ENCODE assay signal across 17 cellular contexts in genomic region chr7:119664601-119665000, GRCh38.
A peak's percentile ranks its signal among the peaks of the same experiment; 100 is the strongest.
DNase-seq lines count a peak whose midpoint lies in the region; ATAC-seq and TF ChIP-seq lines count a peak whose summit lies in the region.
"Had no signal": no experiment of that assay in that cellular context is flagged by ENCODE, and none has a peak within 500 bp of the region (broad histone marks: within the 10 kb centered on the region; RNA-seq: fewer than 3 reads in every experiment).

No MANE protein-coding gene starts in this region.

- H3K9ac ChIP-seq in SK-N-SH = no peak overlapping the region

- H3F3A ChIP-seq in SK-N-SH (replicated peaks; ENCODE audit: insufficient read depth) = peaks cover 5% of the 10 kb centered on the region

- H4K20me1 ChIP-seq in SK-N-SH (ENCODE audit: insufficient read depth) = no peaks in the 10 kb centered on the region

- no peaks in the 10 kb centered on the region for H3K9me2 ChIP-seq in SK-N-SH

- no peak for ATAC-seq in GM19324 (IDR thresholded peaks at IDR 0.05; ENCODE audit: low FRiP score, unreplicated experiment)

- H3K4me3 ChIP-seq in SK-N-SH (ENCODE audit: low read depth in 2 of 2, low read length in 1 of 2) = no peak overlapping the region
- H3K4me3 ChIP-seq in fibroblast of mammary gland (ENCODE audit: control insufficient read depth, low read depth, low read length) = no peak overlapping the region
- H3K4me3 ChIP-seq: esophagus squamous epithelium, skin epidermis had no signal

- peak overlapping the region in 1 of 2 experiments; percentile 64; a peak in 2 of 4 replicates for H3K27ac ChIP-seq in SK-N-SH (ENCODE audit: low read depth in 2 of 2, low read length in 1 of 2)
- H3K27ac ChIP-seq: esophagus squamous epithelium, skin epidermis had no signal

- no peaks in the 10 kb centered on the region for H3K36me3 ChIP-seq in SK-N-SH (replicated peaks in 1 of 2; ENCODE audit: control insufficient read depth in 1 of 2, insufficient read depth in 2 of 2, low read length in 1 of 2)
- H3K36me3 ChIP-seq: esophagus squamous epithelium had no signal

- DNase-seq in GM03348 (ENCODE audit: low spot score) = peak; percentile 55
- no peak for DNase-seq in SK-N-SH
- DNase-seq in fibroblast of mammary gland (ENCODE audit: low read depth) = peak; percentile 90
- DNase-seq in renal cortical epithelial cell (ENCODE audit: low read depth) = peak; percentile 94
- no peak for DNase-seq in activated gamma-delta T cell treated with Interleukin-2 at 50 U/mL for 16 hours
- no peak for DNase-seq in AG08395 (ENCODE audit: low spot score)
- DNase-seq in T-helper 2 cell = no peak
- DNase-seq: activated CD4-positive, alpha-beta memory T cell treated with anti-CD3 and anti-CD28 coated beads for 36 hours; activated effector memory CD4-positive, alpha-beta T cell treated with Interleukin-2 at 50 U/mL for 16 hours; CD4-positive, alpha-beta memory T cell; esophagus squamous epithelium; GDM1; NCI-H1436 treated with DMSO at 0.1 percent for 48 hours; NCI-H510A; T1000 had no signal

- TF ChIP-seq RAD21 in SK-N-SH (IDR thresholded peaks at IDR 0.05; ENCODE audit: low read length) = no peak

- H3K4me2 ChIP-seq in SK-N-SH = 0 out of 2 replicates have a peak overlapping the region, but pooled peaks have one; percentile 25

- no peaks in the 10 kb centered on the region for H3K9me3 ChIP-seq in SK-N-SH
- H3K9me3 ChIP-seq: esophagus squamous epithelium had no signal

- H3K79me2 ChIP-seq in SK-N-SH (ENCODE audit: insufficient read depth) = no peaks in the 10 kb centered on the region

- 0% methylated on average over 1 of the region's 1 CpG for WGBS in SK-N-SH (ENCODE audit: low lambda C conversion rate)

- CTCF ChIA-PET in SK-N-SH (lab: Yijun Ruan, JAX) = no interaction called here

- POLR2A ChIA-PET in SK-N-SH (lab: Yijun Ruan, JAX) = no interaction called here

- no peaks in the 10 kb centered on the region for H3K27me3 ChIP-seq in SK-N-SH (ENCODE audit: insufficient read depth)
- H3K27me3 ChIP-seq: esophagus squamous epithelium had no signal

- TF ChIP-seq CTCF in SK-N-SH (IDR thresholded peaks at IDR 0.05) = no peak
- TF ChIP-seq CTCF in fibroblast of mammary gland (conservative IDR thresholded peaks at IDR 0.05; ENCODE audit: control insufficient read depth, insufficient read depth, low read depth, low read length) = no peak

- H3K4me1 ChIP-seq in SK-N-SH (ENCODE audit: control insufficient read depth in 1 of 2, insufficient read depth in 2 of 2, low read depth in 1 of 2, low read length in 1 of 2) = peaks cover 0 to 11% of the 10 kb centered on the region in 2 experiments; a peak in 2 of 4 replicates
- H3K4me1 ChIP-seq: esophagus squamous epithelium had no signal

- H2AFZ ChIP-seq in SK-N-SH (ENCODE audit: low read depth) = 0 out of 2 replicates have a peak overlapping the region, but pooled peaks have one; percentile 23

- peak; percentile 40 to 86; a peak in 3 of 4 replicates for TF ChIP-seq EP300 in SK-N-SH (IDR thresholded peaks at IDR 0.05; ENCODE audit: borderline replicate concordance in 1 of 2, low read depth in 1 of 2, low read length in 1 of 2)

TF ChIP-seq in SK-N-SH, 30 proteins besides CTCF, POLR2A, EP300 and RAD21:
- TF ChIP-seq MAX (IDR thresholded peaks at IDR 0.05; ENCODE audit: low read depth) (no peak), JUND (IDR thresholded peaks at IDR 0.05) (peak; percentile 98), MXI1 (IDR thresholded peaks at IDR 0.05; ENCODE audit: low read depth, low read length) (no peak), TEAD4 (IDR thresholded peaks at IDR 0.05; ENCODE audit: borderline replicate concordance, insufficient read depth) (peak; percentile 74; the same call in 1 of the 2 replicates), POLR2AphosphoS5 (IDR thresholded peaks at IDR 0.05; ENCODE audit: low read depth, low read length) (peak; percentile 54; the same call in 1 of the 2 replicates), NFIC (IDR thresholded peaks at IDR 0.05; ENCODE audit: borderline replicate concordance) (peak; percentile 51; the same call in 1 of the 2 replicates), RXRA (IDR thresholded peaks at IDR 0.05; ENCODE audit: borderline replicate concordance, low read depth) (peak; percentile 46; the same call in 1 of the 2 replicates), SMC3 (IDR thresholded peaks at IDR 0.05; ENCODE audit: low read depth, low read length) (no peak), PBX3 (IDR thresholded peaks at IDR 0.05) (peak; percentile 90), FOSL2 (IDR thresholded peaks at IDR 0.05; ENCODE audit: borderline replicate concordance, low read depth) (peak; percentile 98), MEF2A (IDR thresholded peaks at IDR 0.05; ENCODE audit: borderline replicate concordance, low read depth) (peak; percentile 77; the same call in 1 of the 2 replicates), TCF12 (IDR thresholded peaks at IDR 0.05) (peak; percentile 85), FOXM1 (IDR thresholded peaks at IDR 0.05; ENCODE audit: low read depth) (no peak), ZBTB33 (IDR thresholded peaks at IDR 0.05; ENCODE audit: borderline replicate concordance, low read depth) (0 out of 2 replicates have a peak, but pooled peaks have one; percentile 31)
- TF ChIP-seq, protein P1, sequence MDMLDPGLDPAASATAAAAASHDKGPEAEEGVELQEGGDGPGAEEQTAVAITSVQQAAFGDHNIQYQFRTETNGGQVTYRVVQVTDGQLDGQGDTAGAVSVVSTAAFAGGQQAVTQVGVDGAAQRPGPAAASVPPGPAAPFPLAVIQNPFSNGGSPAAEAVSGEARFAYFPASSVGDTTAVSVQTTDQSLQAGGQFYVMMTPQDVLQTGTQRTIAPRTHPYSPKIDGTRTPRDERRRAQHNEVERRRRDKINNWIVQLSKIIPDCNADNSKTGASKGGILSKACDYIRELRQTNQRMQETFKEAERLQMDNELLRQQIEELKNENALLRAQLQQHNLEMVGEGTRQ (IDR thresholded peaks at IDR 0.05; ENCODE audit: borderline replicate concordance, low read depth, low read length) = no peak
TF ChIP-seq in SK-N-SH: peak in this region for 10.

Comparison
In these comparisons a context has a peak if more than half of its experiments do, and no peak if none do; other contexts are left out.
1. DNase-seq: peak in GM03348 (single experiment), fibroblast of mammary gland (single experiment) and renal cortical epithelial cell (single experiment); none in SK-N-SH (single experiment), activated gamma-delta T cell treated with Interleukin-2 at 50 U/mL for 16 hours (single experiment), AG08395 (single experiment) and T-helper 2 cell (0 of 5).